9 cellular contexts compared by ENCODE assay signal in genomic region chr7:82559203-82559805, GRCh38.
DNase-seq lines count a peak whose midpoint lies in the region; ATAC-seq, FAIRE-seq and TF ChIP-seq lines count a peak whose summit lies in the region.
"Had no signal": no experiment of that assay in that cellular context is flagged by ENCODE, and none has a peak within 500 bp of the region (broad histone marks: within the 10 kb centered on the region; RNA-seq: fewer than 3 reads in every experiment).

No MANE protein-coding gene starts in this region.

- no peak overlapping the region for H3K27ac ChIP-seq in esophagus squamous epithelium
- H3K27ac ChIP-seq: Peyer's patch had no signal

- H3K9me3 ChIP-seq in esophagus squamous epithelium = peaks cover 0 to 10% (median 0%) of the 10 kb centered on the region in 3 donors
- H3K9me3 ChIP-seq: Peyer's patch had no signal

- no peaks in the 10 kb centered on the region for H3K36me3 ChIP-seq in esophagus squamous epithelium
- H3K36me3 ChIP-seq: Peyer's patch had no signal

- peak; percentile 82 for ATAC-seq in HG03025 (IDR thresholded peaks at IDR 0.05; ENCODE audit: low FRiP score, unreplicated experiment)

- H3K27me3 ChIP-seq in esophagus squamous epithelium = no peaks in the 10 kb centered on the region
- H3K27me3 ChIP-seq: Peyer's patch had no signal

- H3K4me3 ChIP-seq in esophagus squamous epithelium = peak overlapping the region in 1 of 4 donors; percentile 47

- peaks cover 0 to 5% (median 0%) of the 10 kb centered on the region in 3 donors for H3K4me1 ChIP-seq in esophagus squamous epithelium
- H3K4me1 ChIP-seq: Peyer's patch had no signal

- 9 to 12% methylated on average over 6 to 7 of the region's 7 CpGs for WGBS in esophagus squamous epithelium, 2 donors

- intact Hi-C loops in head of caudate nucleus (cut with DNase I) = no loop called here
- intact Hi-C loops in esophagus squamous epithelium (cut with DNase I) = no loop called here

- TF ChIP-seq POLR2A in esophagus squamous epithelium (IDR thresholded peaks at IDR 0.05) = no peak

- TF ChIP-seq CTCF in D721Med (IDR thresholded peaks at IDR 0.05; ENCODE audit: insufficient read depth, missing control alignments) (no peak), esophagus squamous epithelium (IDR thresholded peaks at IDR 0.05) (no peak)

- peak; percentile 69 for FAIRE-seq in D721Med (lab: Jason Lieb, UNC)

- DNase-seq in D721Med (ENCODE audit: insufficient read length, low spot score) (peak; percentile 16), NCI-H524 (lab: John Stamatoyannopoulos, UW) (peak; percentile 81 to 96), head of caudate nucleus (peak in 29 of 42 donors; percentile 15 to 73 (median 33)), midbrain (lab: John Stamatoyannopoulos, UW) (no peak), esophagus squamous epithelium (lab: John Stamatoyannopoulos, UW) (no peak), epidermal melanocyte (ENCODE audit: insufficient read length, low spot score) (no peak)
- no peak for DNase-seq in activated CD8-positive, alpha-beta memory T cell treated with anti-CD3 and anti-CD28 coated beads, Interleukin-2, amount 50 U/mL, for 4 hours

Comparison
In these comparisons a context has a peak if more than half of its experiments do, and no peak if none do; other contexts are left out.
1. DNase-seq: peak in D721Med (single experiment), NCI-H524 (2 of 2) and head of caudate nucleus (29 of 42); none in midbrain (single experiment), esophagus squamous epithelium (single experiment), activated CD8-positive, alpha-beta memory T cell treated with anti-CD3 and anti-CD28 coated beads, Interleukin-2, amount 50 U/mL, for 4 hours (single experiment) and epidermal melanocyte (single experiment).